In genomic region chr18:34540897-34541296, GRCh38 we compare ENCODE assay signal across 20 cellular contexts.
A peak's percentile ranks its signal among the peaks of the same experiment; 100 is the strongest.
DNase-seq lines count a peak whose midpoint lies in the region; ATAC-seq, FAIRE-seq and TF ChIP-seq lines count a peak whose summit lies in the region.
"Had no signal": no experiment of that assay in that cellular context is flagged by ENCODE, and none has a peak within 500 bp of the region (broad histone marks: within the 10 kb centered on the region; RNA-seq: fewer than 3 reads in every experiment).

No MANE protein-coding gene starts in this region.

- DNase-seq in NCI-H446 (lab: John Stamatoyannopoulos, UW) (no peak), NCI-H2081 (lab: John Stamatoyannopoulos, UW) (no peak)
- DNase-seq: 8988T; ACHN; BE2C; C1 segment of cervical spinal cord; CD4-positive, alpha-beta memory T cell; CD4-positive, CD25-positive, alpha-beta regulatory T cell; CD8-positive, alpha-beta memory T cell; COR-L47; DMS79 treated with DMSO at 0.1 percent for 48 hours; GF-D8 had no signal

- POLR2A ChIA-PET in HEK293 (lab: Yijun Ruan, JAX), result no interaction called here

- peak; percentile 74 for FAIRE-seq in endometrium (lab: Jason Lieb, UNC)
- FAIRE-seq: A204.1, G401.6, GM12891, GM19239 had no signal

- no peak overlapping the region for H3K4me3 ChIP-seq in HEK293 (ENCODE audit: low read depth, low read length)
- H3K4me3 ChIP-seq: BLaER1 had no signal

- no peak for TF ChIP-seq CTCF in HEK293 (tag by site-specific recombination; IDR thresholded peaks at IDR 0.05)

- no peak overlapping the region for H3K27ac ChIP-seq in HEK293 (ENCODE audit: extremely low read depth, low read depth, low read length)
- H3K27ac ChIP-seq: BLaER1 had no signal

- peaks cover 5% of the 10 kb centered on the region; the same call in 1 of the 2 replicates for H3K4me1 ChIP-seq in HEK293 (ENCODE audit: control insufficient read depth, insufficient read depth, low read length)
- H3K4me1 ChIP-seq: BE2C, BLaER1 had no signal

- no peaks in the 10 kb centered on the region for H3K36me3 ChIP-seq in HEK293 (ENCODE audit: control insufficient read depth in 2 of 2, insufficient read depth in 1 of 2, low read length in 2 of 2)
- H3K36me3 ChIP-seq: BE2C, BLaER1 had no signal

- no peak for ATAC-seq in GM21576 (IDR thresholded peaks at IDR 0.05; ENCODE audit: unreplicated experiment)

- CTCF ChIA-PET in HEK293 (lab: Yijun Ruan, JAX), result no interaction called here

- no peaks in the 10 kb centered on the region for H3K9me3 ChIP-seq in HEK293 (ENCODE audit: control insufficient read depth, insufficient read depth, low read depth, low read length)
- H3K9me3 ChIP-seq: BE2C, BLaER1 had no signal

TF ChIP-seq in HEK293, 187 proteins besides CTCF, POLR2A, EP300 and RAD21:
- TF ChIP-seq ZNF280C (tag by site-specific recombination; IDR thresholded peaks at IDR 0.05), result no peak
- TF ChIP-seq ZNF580 (tag by site-specific recombination; IDR thresholded peaks at IDR 0.05), result peak; percentile 56; the same call in 1 of the 2 replicates
- peak; percentile 70 for TF ChIP-seq PRDM6 (tag by site-specific recombination; IDR thresholded peaks at IDR 0.05)
